8 cellular contexts compared by ENCODE assay signal in the genomic region with DNA sequence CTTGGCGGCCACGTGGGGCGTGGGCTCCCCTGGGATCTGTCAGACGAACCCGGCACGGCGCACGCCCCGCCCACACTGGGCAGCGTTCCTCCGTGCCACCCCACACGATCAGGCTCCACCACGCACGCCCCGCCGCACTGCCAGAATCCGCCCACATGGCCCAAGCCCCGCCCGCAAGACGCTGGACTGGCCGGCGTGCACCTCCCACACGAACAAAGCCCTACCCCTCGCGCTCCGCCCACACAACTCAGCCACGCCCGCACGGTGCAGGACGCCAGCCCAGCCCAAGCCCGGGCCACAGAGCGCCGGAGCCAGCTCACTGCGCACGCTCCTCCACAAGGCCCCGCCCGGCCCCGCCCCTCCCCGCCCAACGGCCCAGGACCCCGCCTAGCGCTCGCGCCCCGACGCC. TPM values are rescaled to one million over a fixed set of nuclear protein-coding genes. Genes with fewer than 3 reads are reported as not detected.
DNase-seq lines count a peak whose midpoint lies in the region; ATAC-seq lines count a peak whose summit lies in the region.

No MANE protein-coding gene starts in this region.

- POLR2A ChIA-PET in CD8-positive, alpha-beta memory T cell (lab: Charles Lee): no interaction called here

- peaks cover 29 to 44% (median 38%) of the 10 kb centered on the region in 3 donors for H3K4me1 Mint-ChIP-seq in CD8-positive, alpha-beta memory T cell

- H3K4me1 ChIP-seq in CD8-positive, alpha-beta memory T cell (ENCODE audit: insufficient read depth, low read length): peaks cover 23% of the 10 kb centered on the region

- peak overlapping the region; percentile 38 for H3K27ac ChIP-seq in CD8-positive, alpha-beta memory T cell (ENCODE audit: low read depth, low read length)

- H3K4me3 Mint-ChIP-seq in CD8-positive, alpha-beta memory T cell: peak overlapping the region; percentile 90 to 98 (median 92)

- H3K27ac Mint-ChIP-seq in CD8-positive, alpha-beta memory T cell: peak overlapping the region; percentile 90 to 96 (median 92)

- H3K36me3 Mint-ChIP-seq in CD8-positive, alpha-beta memory T cell: peaks cover 0 to 40% (median 3%) of the 10 kb centered on the region in 3 donors

- peak overlapping the region; percentile 74 for H3K4me3 ChIP-seq in CD8-positive, alpha-beta memory T cell (ENCODE audit: low read length)

- no peaks in the 10 kb centered on the region for H3K9me3 Mint-ChIP-seq in CD8-positive, alpha-beta memory T cell

- H3K27me3 Mint-ChIP-seq in CD8-positive, alpha-beta memory T cell: no peaks in the 10 kb centered on the region

- H3K36me3 ChIP-seq in CD8-positive, alpha-beta memory T cell (ENCODE audit: insufficient read depth, low read length): no peaks in the 10 kb centered on the region

- no peaks in the 10 kb centered on the region for H3K9me3 ChIP-seq in CD8-positive, alpha-beta memory T cell (ENCODE audit: low read length)

- ATAC-seq in GM19397 (IDR thresholded peaks at IDR 0.05; ENCODE audit: unreplicated experiment) (peak; percentile 88), HG03520 (IDR thresholded peaks at IDR 0.05; ENCODE audit: unreplicated experiment) (peak; percentile 72)

- CTCF ChIA-PET in CD8-positive, alpha-beta memory T cell (lab: Charles Lee): interaction anchor here (1.4 to 2.1 kb wide), 2 partner anchors 61 to 239 kb away, joined by 3 to 4 read pairs; no protein-coding TSS in a partner anchor

- DNase-seq in CD8-positive, alpha-beta memory T cell: peak in 2 of 5 donors; percentile 95 to 96
- DNase-seq in NCI-H510A treated with DMSO at 0.1 percent for 48 hours (lab: John Stamatoyannopoulos, UW) (peak; percentile 97), epidermal melanocyte (ENCODE audit: insufficient read length, low spot score) (peak; percentile 91), midbrain (lab: John Stamatoyannopoulos, UW) (peak; percentile 98)
- peak; percentile 98 to 99 for DNase-seq in activated CD4-positive, alpha-beta T cell treated with anti-CD3 and anti-CD28 coated beads, Interleukin-2, amount 50 U/mL, for 48 hours
- DNase-seq in stimulated activated CD8-positive, alpha-beta memory T cell treated with anti-CD3 and anti-CD28 coated beads, Interleukin-7, amount 100 ng/mL, for 24 hours (ENCODE audit: low read depth): peak; percentile 92

- no peaks in the 10 kb centered on the region for H3K27me3 ChIP-seq in CD8-positive, alpha-beta memory T cell (ENCODE audit: insufficient read depth, low read length, poor library complexity, severe bottlenecking)

RNA-seq across cellular contexts. Expression of a gene that starts 0.6 kb away (rescaled TPM):
- total RNA-seq in CD8-positive, alpha-beta memory T cell: 10 to 100 TPM; 20.7 to 23.3 TPM
- 22.2 TPM for polyA plus RNA-seq in CD8-positive, alpha-beta memory T cell
